ENCODE assay signal across 1 cellular context in the genomic region with DNA sequence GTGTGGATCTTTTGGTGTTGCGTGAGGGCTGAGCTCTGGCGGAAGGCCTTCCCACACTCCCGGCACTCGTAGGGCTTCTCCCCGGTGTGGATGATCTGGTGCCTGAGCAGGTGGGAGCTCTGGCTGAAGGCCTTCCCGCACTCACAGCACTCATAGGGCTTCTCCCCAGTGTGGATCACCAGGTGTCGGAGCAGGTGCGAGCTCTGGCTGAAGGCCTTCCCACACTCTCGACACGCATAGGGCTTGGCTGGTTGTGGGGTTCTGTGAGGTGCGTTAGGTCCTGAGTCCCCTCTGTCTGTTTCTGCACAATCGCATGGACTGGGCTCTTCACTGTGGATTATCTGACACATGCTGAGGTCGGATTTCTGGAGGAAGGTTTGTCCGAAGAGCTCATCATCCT.
A peak's percentile ranks its signal among the peaks of the same experiment; 100 is the strongest.
TF ChIP-seq lines count a peak whose summit lies in the region.

No MANE protein-coding gene starts in this region.

TF ChIP-seq in GM12878, 131 proteins besides CTCF, POLR2A, EP300 and RAD21:
- peak; percentile 98 for TF ChIP-seq ZNF592 (IDR thresholded peaks at IDR 0.05)
- no peak for TF ChIP-seq MXI1 (IDR thresholded peaks at IDR 0.05; ENCODE audit: low read depth, low read length)
- TF ChIP-seq, protein P1, sequence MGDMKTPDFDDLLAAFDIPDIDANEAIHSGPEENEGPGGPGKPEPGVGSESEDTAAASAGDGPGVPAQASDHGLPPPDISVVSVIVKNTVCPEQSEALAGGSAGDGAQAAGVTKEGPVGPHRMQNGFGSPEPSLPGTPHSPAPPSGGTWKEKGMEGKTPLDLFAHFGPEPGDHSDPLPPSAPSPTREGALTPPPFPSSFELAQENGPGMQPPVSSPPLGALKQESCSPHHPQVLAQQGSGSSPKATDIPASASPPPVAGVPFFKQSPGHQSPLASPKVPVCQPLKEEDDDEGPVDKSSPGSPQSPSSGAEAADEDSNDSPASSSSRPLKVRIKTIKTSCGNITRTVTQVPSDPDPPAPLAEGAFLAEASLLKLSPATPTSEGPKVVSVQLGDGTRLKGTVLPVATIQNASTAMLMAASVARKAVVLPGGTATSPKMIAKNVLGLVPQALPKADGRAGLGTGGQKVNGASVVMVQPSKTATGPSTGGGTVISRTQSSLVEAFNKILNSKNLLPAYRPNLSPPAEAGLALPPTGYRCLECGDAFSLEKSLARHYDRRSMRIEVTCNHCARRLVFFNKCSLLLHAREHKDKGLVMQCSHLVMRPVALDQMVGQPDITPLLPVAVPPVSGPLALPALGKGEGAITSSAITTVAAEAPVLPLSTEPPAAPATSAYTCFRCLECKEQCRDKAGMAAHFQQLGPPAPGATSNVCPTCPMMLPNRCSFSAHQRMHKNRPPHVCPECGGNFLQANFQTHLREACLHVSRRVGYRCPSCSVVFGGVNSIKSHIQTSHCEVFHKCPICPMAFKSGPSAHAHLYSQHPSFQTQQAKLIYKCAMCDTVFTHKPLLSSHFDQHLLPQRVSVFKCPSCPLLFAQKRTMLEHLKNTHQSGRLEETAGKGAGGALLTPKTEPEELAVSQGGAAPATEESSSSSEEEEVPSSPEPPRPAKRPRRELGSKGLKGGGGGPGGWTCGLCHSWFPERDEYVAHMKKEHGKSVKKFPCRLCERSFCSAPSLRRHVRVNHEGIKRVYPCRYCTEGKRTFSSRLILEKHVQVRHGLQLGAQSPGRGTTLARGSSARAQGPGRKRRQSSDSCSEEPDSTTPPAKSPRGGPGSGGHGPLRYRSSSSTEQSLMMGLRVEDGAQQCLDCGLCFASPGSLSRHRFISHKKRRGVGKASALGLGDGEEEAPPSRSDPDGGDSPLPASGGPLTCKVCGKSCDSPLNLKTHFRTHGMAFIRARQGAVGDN (IDR thresholded peaks at IDR 0.05), result peak; percentile 94
- TF ChIP-seq ZNF24 (IDR thresholded peaks at IDR 0.05), result peak; percentile 92
